Comparison of ENCODE assay signal across 8 cellular contexts in the genomic region with DNA sequence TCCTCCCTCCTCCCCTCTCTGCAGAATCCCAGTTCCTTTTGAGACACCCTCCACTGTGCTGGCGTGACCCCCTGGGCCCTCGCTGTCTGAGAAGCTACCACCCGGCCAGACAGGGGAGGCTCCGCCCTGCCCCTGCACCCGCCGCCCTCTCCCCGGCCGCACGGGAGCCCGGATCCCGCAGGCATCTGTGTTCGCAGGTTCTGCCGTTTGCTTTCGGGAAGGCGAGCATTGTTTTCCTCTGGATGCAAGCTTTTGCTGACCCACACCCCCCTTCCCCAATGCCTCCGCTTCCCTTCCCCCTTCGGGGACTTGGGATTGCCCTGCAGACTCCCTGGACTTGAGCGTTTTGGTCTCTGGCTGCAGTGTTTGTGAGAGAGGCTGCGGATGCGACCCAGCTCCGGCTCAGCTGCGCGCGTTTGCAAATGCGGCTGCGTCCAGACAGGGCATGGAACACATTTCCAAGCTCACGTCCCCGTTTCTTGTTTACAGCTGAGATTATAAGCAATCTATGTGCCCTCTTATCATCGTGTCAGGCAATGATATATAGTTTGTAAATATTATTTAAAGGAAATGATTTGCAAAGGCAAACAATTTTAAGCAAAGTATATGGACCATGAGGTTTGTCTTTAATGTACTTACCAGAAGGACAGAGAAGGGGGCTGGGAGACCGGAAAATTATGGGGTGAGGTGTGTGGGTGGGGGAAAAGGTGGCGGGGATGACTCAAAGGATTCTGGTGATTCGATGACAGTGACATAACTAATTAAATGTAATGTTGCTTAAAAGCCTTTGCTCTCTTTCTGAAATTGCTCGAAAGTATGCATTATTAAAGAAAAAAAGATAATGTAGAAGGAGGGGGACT.
DNase-seq lines count a peak whose midpoint lies in the region; ATAC-seq and TF ChIP-seq lines count a peak whose summit lies in the region.

No MANE protein-coding gene starts in this region.

- TF ChIP-seq RAD21 in SK-N-SH (IDR thresholded peaks at IDR 0.05; ENCODE audit: low read length): no peak; the same call in 1 of the 2 replicates

- peaks cover 9% of the 10 kb centered on the region for H3F3A ChIP-seq in SK-N-SH (replicated peaks; ENCODE audit: insufficient read depth)

- peak overlapping the region; percentile 50 for H3K4me3 Mint-ChIP-seq in activated CD4-positive, alpha-beta T cell treated with anti-CD3 and anti-CD28 coated beads, Interleukin-2, amount 10 ng/mL, durations not matched to agents 24 days and 14 days

- H3K36me3 Mint-ChIP-seq in activated CD4-positive, alpha-beta T cell treated with anti-CD3 and anti-CD28 coated beads, Interleukin-2, amount 10 ng/mL, durations not matched to agents 24 days and 14 days (ENCODE audit: low read depth): no peaks in the 10 kb centered on the region

- TF ChIP-seq CTCF in SK-N-SH (IDR thresholded peaks at IDR 0.05) (no peak), colonic mucosa (IDR thresholded peaks at IDR 0.05) (no peak)

- peak overlapping the region; percentile 64 to 77 for H3K27ac ChIP-seq in SK-N-SH (ENCODE audit: low read depth in 2 of 2, low read length in 1 of 2)
- H3K27ac ChIP-seq in colonic mucosa: no peak overlapping the region

- H3K36me3 ChIP-seq in SK-N-SH (replicated peaks in 1 of 2; ENCODE audit: control insufficient read depth in 1 of 2, insufficient read depth in 2 of 2, low read length in 1 of 2): no peaks in the 10 kb centered on the region
- H3K36me3 ChIP-seq in colonic mucosa: no peaks in the 10 kb centered on the region

- no peaks in the 10 kb centered on the region for H3K79me2 ChIP-seq in SK-N-SH (ENCODE audit: insufficient read depth)

- WGBS in SK-N-SH (ENCODE audit: low lambda C conversion rate): under 1% methylated on average over 29 of the region's 33 CpGs

- CTCF ChIA-PET in SK-N-SH (lab: Yijun Ruan, JAX): interaction anchor here (1.2 kb wide), 1 partner anchor 771 kb away, joined by 4 read pairs; no protein-coding TSS in a partner anchor

- H3K4me3 ChIP-seq in SK-N-SH (ENCODE audit: low read depth in 2 of 2, low read length in 1 of 2) (peak overlapping the region; percentile 62 to 72), colonic mucosa (peak overlapping the region; percentile 25)

- peaks cover 40% of the 10 kb centered on the region for H3K27me3 Mint-ChIP-seq in activated CD4-positive, alpha-beta T cell treated with anti-CD3 and anti-CD28 coated beads, Interleukin-2, amount 10 ng/mL, durations not matched to agents 24 days and 14 days

- intact Hi-C loops in activated CD4-positive, alpha-beta T cell treated with anti-CD3 and anti-CD28 coated beads, Interleukin-2, amount 10 ng/mL, durations not matched to agents 24 days and 14 days (cut with micrococcal nuclease): no loop called here
- intact Hi-C loops in colonic mucosa (cut with DNase I): no loop called here
- intact Hi-C loops in left colon (cut with DNase I, micrococcal nuclease): no loop called here

- H3K27ac Mint-ChIP-seq in activated CD4-positive, alpha-beta T cell treated with anti-CD3 and anti-CD28 coated beads, Interleukin-2, amount 10 ng/mL, durations not matched to agents 24 days and 14 days: no peak overlapping the region

- TF ChIP-seq EP300 in SK-N-SH (IDR thresholded peaks at IDR 0.05; ENCODE audit: borderline replicate concordance in 1 of 2, low read depth in 1 of 2, low read length in 1 of 2): peak in 1 of 2 experiments; percentile 50; a peak in 1 of 4 replicates

- H4K20me1 ChIP-seq in SK-N-SH (ENCODE audit: insufficient read depth): no peaks in the 10 kb centered on the region

- no peaks in the 10 kb centered on the region for H3K27me3 ChIP-seq in SK-N-SH (ENCODE audit: insufficient read depth)
- H3K27me3 ChIP-seq in colonic mucosa: no peaks in the 10 kb centered on the region

- DNase-seq in activated CD4-positive, alpha-beta T cell treated with anti-CD3 and anti-CD28 coated beads, Interleukin-2, amount 10 ng/mL, durations not matched to agents 24 days and 14 days: no peak
- DNase-seq in activated CD4-positive, alpha-beta T cell treated with anti-CD3 and anti-CD28 coated beads, Interleukin-2, amount 50 U/mL, for 1 hour: no peak
- DNase-seq in Kasumi-1 (lab: John Stamatoyannopoulos, UW): peak; percentile 40 to 43
- DNase-seq in SK-N-SH: peak; percentile 75
- peak; percentile 30 for DNase-seq in colonic mucosa
- DNase-seq in left colon: peak; percentile 26 to 39
- DNase-seq in stimulated activated CD4-positive, alpha-beta T cell treated with anti-CD3 and anti-CD28 coated beads, Interleukin-1b, Interleukin-23, amount 100 ng/mL, for 4 hours (ENCODE audit: low read depth in 2 of 2): peak; percentile 1 to 5
- no peak for DNase-seq in effector CD4-positive, alpha-beta T cell

- H3K9me3 Mint-ChIP-seq in activated CD4-positive, alpha-beta T cell treated with anti-CD3 and anti-CD28 coated beads, Interleukin-2, amount 10 ng/mL, durations not matched to agents 24 days and 14 days: no peaks in the 10 kb centered on the region

- H3K4me1 ChIP-seq in SK-N-SH (ENCODE audit: control insufficient read depth in 1 of 2, insufficient read depth in 2 of 2, low read depth in 1 of 2, low read length in 1 of 2) (peaks cover 8% of the 10 kb centered on the region in 2 experiments; a peak in 2 of 4 replicates), colonic mucosa (no peaks in the 10 kb centered on the region)

- H3K9me2 ChIP-seq in SK-N-SH: no peaks in the 10 kb centered on the region

- H3K9me3 ChIP-seq in SK-N-SH: no peaks in the 10 kb centered on the region
- H3K9me3 ChIP-seq in colonic mucosa: no peaks in the 10 kb centered on the region

- ATAC-seq in left colon: peak; percentile 45

- peak overlapping the region; percentile 53; the same call in 1 of the 2 replicates for H3K9ac ChIP-seq in SK-N-SH
- H3K9ac ChIP-seq in colonic mucosa (ENCODE audit: low read depth in 2 of 2, low read length in 2 of 2): peak overlapping the region in 1 of 2 donors; percentile 49

- H3K4me1 Mint-ChIP-seq in activated CD4-positive, alpha-beta T cell treated with anti-CD3 and anti-CD28 coated beads, Interleukin-2, amount 10 ng/mL, durations not matched to agents 24 days and 14 days: peaks cover 7% of the 10 kb centered on the region

- POLR2A ChIA-PET in SK-N-SH (lab: Yijun Ruan, JAX): no interaction called here

- H2AFZ ChIP-seq in SK-N-SH (ENCODE audit: low read depth): peak overlapping the region; percentile 79

- H3K4me2 ChIP-seq in SK-N-SH: peak overlapping the region; percentile 88

TF ChIP-seq in SK-N-SH, 30 proteins besides CTCF, POLR2A, EP300 and RAD21 (continues in another document):
- TF ChIP-seq POLR2AphosphoS5 (IDR thresholded peaks at IDR 0.05; ENCODE audit: low read depth, low read length): no peak; the same call in 1 of the 2 replicates
- no peak for TF ChIP-seq YY1 (IDR thresholded peaks at IDR 0.05; ENCODE audit: low read depth)
- peak; percentile 2; the same call in 1 of the 2 replicates for TF ChIP-seq FOSL2 (IDR thresholded peaks at IDR 0.05; ENCODE audit: borderline replicate concordance, low read depth)
- TF ChIP-seq ZBTB33 (IDR thresholded peaks at IDR 0.05; ENCODE audit: borderline replicate concordance, low read depth): no peak
- TF ChIP-seq TAF1 (IDR thresholded peaks at IDR 0.05; ENCODE audit: borderline replicate concordance, low read depth, low read length): peak; percentile 80; the same call in 1 of the 2 replicates
- TF ChIP-seq REST (IDR thresholded peaks at IDR 0.05; ENCODE audit: low read depth, low read length): no peak; the same call in 1 of the 2 replicates
- no peak for TF ChIP-seq GATA2 (CRISPR knock-in tag; IDR thresholded peaks at IDR 0.05)
- no peak for TF ChIP-seq FOXJ3 (CRISPR knock-in tag; IDR thresholded peaks at IDR 0.05)
- TF ChIP-seq NFIC (IDR thresholded peaks at IDR 0.05; ENCODE audit: borderline replicate concordance): 0 out of 2 replicates have a peak, but pooled peaks have one; percentile 12
- no peak for TF ChIP-seq TEAD4 (IDR thresholded peaks at IDR 0.05; ENCODE audit: borderline replicate concordance, insufficient read depth)
- no peak; the same call in 1 of the 2 replicates for TF ChIP-seq SIN3A (IDR thresholded peaks at IDR 0.05; ENCODE audit: borderline replicate concordance, low read depth, low read length)

Comparison
In these comparisons a context has a peak if more than half of its experiments do, and no peak if none do; other contexts are left out.
1. DNase-seq: peak in Kasumi-1 (2 of 2), SK-N-SH (single experiment), colonic mucosa (single experiment), left colon (2 of 2) and stimulated activated CD4-positive, alpha-beta T cell treated with anti-CD3 and anti-CD28 coated beads, Interleukin-1b, Interleukin-23, amount 100 ng/mL, for 4 hours (2 of 2); none in activated CD4-positive, alpha-beta T cell treated with anti-CD3 and anti-CD28 coated beads, Interleukin-2, amount 10 ng/mL, durations not matched to agents 24 days and 14 days (single experiment), activated CD4-positive, alpha-beta T cell treated with anti-CD3 and anti-CD28 coated beads, Interleukin-2, amount 50 U/mL, for 1 hour (single experiment) and effector CD4-positive, alpha-beta T cell (single experiment).